In genomic region chr5:14417792-14418765, GRCh38 we compare ENCODE assay signal across 1 cellular context.
TF ChIP-seq lines count a peak whose summit lies in the region.

No MANE protein-coding gene starts in this region.

TF ChIP-seq in SK-N-SH treated with all-trans-retinoic acid at 6 μM for 48 hours, 23 proteins besides CTCF, POLR2A, EP300 and RAD21 (continued from another document):
- TF ChIP-seq TSHZ2 (CRISPR knock-in tag; IDR thresholded peaks at IDR 0.05), result no peak
- no peak for TF ChIP-seq ESRRG (CRISPR knock-in tag; IDR thresholded peaks at IDR 0.05)
- TF ChIP-seq ZFP30 (CRISPR knock-in tag; IDR thresholded peaks at IDR 0.05), result no peak
- TF ChIP-seq ARNTL (CRISPR knock-in tag; IDR thresholded peaks at IDR 0.05; ENCODE audit: borderline replicate concordance, low read depth), result no peak
TF ChIP-seq in SK-N-SH treated with all-trans-retinoic acid at 6 μM for 48 hours: peak in this region for 0.
